In genomic region chr9:127873886-127874285, GRCh38 we compare ENCODE assay signal across 12 cellular contexts. TPM values are rescaled to one million over a fixed set of nuclear protein-coding genes. Genes with fewer than 3 reads are reported as not detected.
A peak's percentile ranks its signal among the peaks of the same experiment; 100 is the strongest.
DNase-seq lines count a peak whose midpoint lies in the region; ATAC-seq and TF ChIP-seq lines count a peak whose summit lies in the region.
"Had no signal": no experiment of that assay in that cellular context is flagged by ENCODE, and none has a peak within 500 bp of the region (broad histone marks: within the 10 kb centered on the region; RNA-seq: fewer than 3 reads in every experiment).

No MANE protein-coding gene starts in this region.

- CTCF ChIA-PET in HEK293T (lab: Yijun Ruan, JAX), result interaction anchor here (1.5 kb wide), 1 partner anchor 139 kb away, joined by 4 read pairs; the partner anchor contains the start of gene TOR2A

- H3K9me3 Mint-ChIP-seq in activated CD4-positive, alpha-beta T cell treated with anti-CD3 and anti-CD28 coated beads, Interleukin-2, amount 10 ng/mL, durations not matched to agents 24 days and 14 days, result no peaks in the 10 kb centered on the region
- H3K9me3 Mint-ChIP-seq: activated CD4-positive, alpha-beta T cell treated with anti-CD3 and anti-CD28 coated beads, Interleukin-2, amount 10 ng/mL, durations not matched to agents 7 days and 5 days; activated naive CD8-positive, alpha-beta T cell treated with anti-CD3 and anti-CD28 coated beads, Interleukin-2, amount 10 ng/mL, durations not matched to agents 7 days and 5 days had no signal

- intact Hi-C loops in left cardiac atrium (cut with DNase I) (loop anchor here (5.0 to 10.0 kb wide), 3 partner anchors 69 to 137 kb away; partner anchors contain the start of genes CDK9 (in 1 of the 2), FPGS (in 1 of the 2) and TOR2A (in 1 of the 2)), posterior cingulate gyrus (cut with DNase I) (loop anchor here (10.0 kb wide), 1 partner anchor 69 kb away; the partner anchor contains the start of gene FPGS)
- intact Hi-C loops in activated CD4-positive, alpha-beta T cell treated with anti-CD3 and anti-CD28 coated beads, Interleukin-2, amount 10 ng/mL, durations not matched to agents 24 days and 14 days (cut with micrococcal nuclease), result no loop called here

- no peak for TF ChIP-seq CTCF in astrocyte of the spinal cord (IDR thresholded peaks at IDR 0.05; ENCODE audit: low read depth, low read length)

- peaks cover 4% of the 10 kb centered on the region for H3K36me3 Mint-ChIP-seq in activated CD4-positive, alpha-beta T cell treated with anti-CD3 and anti-CD28 coated beads, Interleukin-2, amount 10 ng/mL, durations not matched to agents 24 days and 14 days (ENCODE audit: low read depth)

- H3K4me3 Mint-ChIP-seq in activated CD4-positive, alpha-beta T cell treated with anti-CD3 and anti-CD28 coated beads, Interleukin-2, amount 10 ng/mL, durations not matched to agents 24 days and 14 days, result no peak overlapping the region
- H3K4me3 Mint-ChIP-seq: activated CD4-positive, alpha-beta T cell treated with anti-CD3 and anti-CD28 coated beads, Interleukin-2, amount 10 ng/mL, durations not matched to agents 7 days and 5 days; activated naive CD8-positive, alpha-beta T cell treated with anti-CD3 and anti-CD28 coated beads, Interleukin-2, amount 10 ng/mL, durations not matched to agents 7 days and 5 days had no signal

- peak; percentile 74 for DNase-seq in AG20443 (ENCODE audit: low spot score)
- DNase-seq in astrocyte of the spinal cord (ENCODE audit: low read depth, low spot score), result peak; percentile 52
- DNase-seq in left cardiac atrium, result peak; percentile 89
- DNase-seq in posterior cingulate gyrus, result peak; percentile 76 to 97 (median 85)
- no peak for DNase-seq in HEK293T (ENCODE audit: extremely low spot score)
- no peak for DNase-seq in activated CD4-positive, alpha-beta T cell treated with anti-CD3 and anti-CD28 coated beads, Interleukin-2, amount 10 ng/mL, durations not matched to agents 24 days and 14 days
- DNase-seq in H4 (ENCODE audit: low spot score), result no peak
- DNase-seq: activated CD4-positive, alpha-beta T cell treated with anti-CD3 and anti-CD28 coated beads, Interleukin-2, amount 10 ng/mL, durations not matched to agents 7 days and 5 days; activated naive CD8-positive, alpha-beta T cell treated with anti-CD3 and anti-CD28 coated beads, Interleukin-2, amount 10 ng/mL, durations not matched to agents 7 days and 5 days; Peyer's patch had no signal

- no peaks in the 10 kb centered on the region for H3K4me1 Mint-ChIP-seq in activated CD4-positive, alpha-beta T cell treated with anti-CD3 and anti-CD28 coated beads, Interleukin-2, amount 10 ng/mL, durations not matched to agents 24 days and 14 days
- H3K4me1 Mint-ChIP-seq: activated naive CD8-positive, alpha-beta T cell treated with anti-CD3 and anti-CD28 coated beads, Interleukin-2, amount 10 ng/mL, durations not matched to agents 7 days and 5 days had no signal

- H3K27me3 Mint-ChIP-seq in activated CD4-positive, alpha-beta T cell treated with anti-CD3 and anti-CD28 coated beads, Interleukin-2, amount 10 ng/mL, durations not matched to agents 24 days and 14 days, result no peaks in the 10 kb centered on the region
- H3K27me3 Mint-ChIP-seq: progenitor cell of endocrine pancreas had no signal

- ATAC-seq in left cardiac atrium, result peak; percentile 58 to 61
- no peak for ATAC-seq in HG02642 (IDR thresholded peaks at IDR 0.05; ENCODE audit: poor library complexity, unreplicated experiment)

- in situ Hi-C loops in astrocyte of the spinal cord (cut with HindIII; ENCODE audit: low sequenced_read_pairs), result no loop called here

- H3K4me3 ChIP-seq in astrocyte of the spinal cord (ENCODE audit: low read depth, low read length), result no peak overlapping the region
- H3K4me3 ChIP-seq: Peyer's patch had no signal

- H3K27ac Mint-ChIP-seq in activated CD4-positive, alpha-beta T cell treated with anti-CD3 and anti-CD28 coated beads, Interleukin-2, amount 10 ng/mL, durations not matched to agents 24 days and 14 days, result no peak overlapping the region
- H3K27ac Mint-ChIP-seq: activated CD4-positive, alpha-beta T cell treated with anti-CD3 and anti-CD28 coated beads, Interleukin-2, amount 10 ng/mL, durations not matched to agents 7 days and 5 days; activated naive CD8-positive, alpha-beta T cell treated with anti-CD3 and anti-CD28 coated beads, Interleukin-2, amount 10 ng/mL, durations not matched to agents 7 days and 5 days; progenitor cell of endocrine pancreas had no signal

- POLR2A ChIA-PET in HEK293T (lab: Yijun Ruan, JAX), result interaction anchor here (0.6 kb wide), 1 partner anchor 133 kb away, joined by 3 read pairs; no protein-coding TSS in a partner anchor

TF ChIP-seq in HEK293T, 16 proteins besides CTCF, POLR2A, EP300 and RAD21:
- TF ChIP-seq ARNT (IDR thresholded peaks at IDR 0.05) (no peak), SUZ12 (IDR thresholded peaks at IDR 0.05) (no peak), FOXA1 (IDR thresholded peaks at IDR 0.05) (no peak), ELF4 (IDR thresholded peaks at IDR 0.05) (no peak), LEF1 (IDR thresholded peaks at IDR 0.05; ENCODE audit: borderline replicate concordance) (no peak), NFRKB (IDR thresholded peaks at IDR 0.05) (no peak)

RNA-seq across cellular contexts. Expression of gene AK1, which starts 3.6 kb away (rescaled TPM):
- 100 to 1,000 TPM; 593 to 626 TPM for total RNA-seq in left cardiac atrium
- 18.0 and 19.9 TPM in 2 replicates for total RNA-seq in activated CD4-positive, alpha-beta T cell treated with anti-CD3 and anti-CD28 coated beads, Interleukin-2, amount 10 ng/mL, durations not matched to agents 24 days and 14 days
- 25.3 and 45.7 TPM in 2 replicates for total RNA-seq in H4 (2014; rRNA removed; shearing (Covaris generic))

RNA-seq across cellular contexts. Expression of gene ENG, which starts 19.4 kb away (rescaled TPM):
- 100 to 1,000 TPM; 132 to 392 TPM for total RNA-seq in left cardiac atrium
- total RNA-seq in activated CD4-positive, alpha-beta T cell treated with anti-CD3 and anti-CD28 coated beads, Interleukin-2, amount 10 ng/mL, durations not matched to agents 24 days and 14 days, result 29.9 and 32.4 TPM in 2 replicates
- total RNA-seq in H4 (2014; rRNA removed; shearing (Covaris generic)), result 1.8 and 3.0 TPM in 2 replicates

RNA-seq across cellular contexts. Expression of gene ST6GALNAC6, which starts 25.5 kb away (rescaled TPM):
- total RNA-seq in left cardiac atrium, result 10 to 100 TPM; 56.7 to 71.7 TPM
- 53.3 and 61.2 TPM in 2 replicates for total RNA-seq in activated CD4-positive, alpha-beta T cell treated with anti-CD3 and anti-CD28 coated beads, Interleukin-2, amount 10 ng/mL, durations not matched to agents 24 days and 14 days
- 12.4 and 14.8 TPM in 2 replicates for total RNA-seq in H4 (2014; rRNA removed; shearing (Covaris generic))

RNA-seq across cellular contexts. Expression of gene ST6GALNAC4, which starts 43.0 kb away (rescaled TPM):
- 10 to 100 TPM; 35.8 to 49.9 TPM for total RNA-seq in left cardiac atrium
- 28.0 and 28.3 TPM in 2 replicates for total RNA-seq in activated CD4-positive, alpha-beta T cell treated with anti-CD3 and anti-CD28 coated beads, Interleukin-2, amount 10 ng/mL, durations not matched to agents 24 days and 14 days
- 5.2 and 12.8 TPM in 2 replicates for total RNA-seq in H4 (2014; rRNA removed; shearing (Covaris generic))

RNA-seq across cellular contexts. Expression of gene PIP5KL1, which starts 56.7 kb away (rescaled TPM):
- total RNA-seq in left cardiac atrium, result under 1 TPM; 0.50 to 0.99 TPM
- total RNA-seq in activated CD4-positive, alpha-beta T cell treated with anti-CD3 and anti-CD28 coated beads, Interleukin-2, amount 10 ng/mL, durations not matched to agents 24 days and 14 days, result 0.89 and 0.90 TPM in 2 replicates
- 0.95 and 2.6 TPM in 2 replicates for total RNA-seq in H4 (2014; rRNA removed; shearing (Covaris generic))

Comparison
In these comparisons a context has a peak if more than half of its experiments do, and no peak if none do; other contexts are left out.
1. DNase-seq: peak in AG20443 (single experiment), astrocyte of the spinal cord (single experiment), left cardiac atrium (single experiment) and posterior cingulate gyrus (10 of 10); none in HEK293T (single experiment), activated CD4-positive, alpha-beta T cell treated with anti-CD3 and anti-CD28 coated beads, Interleukin-2, amount 10 ng/mL, durations not matched to agents 24 days and 14 days (single experiment) and H4 (single experiment).
2. RNA of gene AK1, which starts 3.6 kb away (total RNA-seq): 593 to 626 TPM in left cardiac atrium; 25.3 to 45.7 TPM in H4 and 18.0 to 19.9 TPM in activated CD4-positive, alpha-beta T cell treated with anti-CD3 and anti-CD28 coated beads, Interleukin-2, amount 10 ng/mL, durations not matched to agents 24 days and 14 days; every median in the first group is over 10 times any median in the second.